20 cellular contexts compared by ENCODE assay signal in the genomic region with DNA sequence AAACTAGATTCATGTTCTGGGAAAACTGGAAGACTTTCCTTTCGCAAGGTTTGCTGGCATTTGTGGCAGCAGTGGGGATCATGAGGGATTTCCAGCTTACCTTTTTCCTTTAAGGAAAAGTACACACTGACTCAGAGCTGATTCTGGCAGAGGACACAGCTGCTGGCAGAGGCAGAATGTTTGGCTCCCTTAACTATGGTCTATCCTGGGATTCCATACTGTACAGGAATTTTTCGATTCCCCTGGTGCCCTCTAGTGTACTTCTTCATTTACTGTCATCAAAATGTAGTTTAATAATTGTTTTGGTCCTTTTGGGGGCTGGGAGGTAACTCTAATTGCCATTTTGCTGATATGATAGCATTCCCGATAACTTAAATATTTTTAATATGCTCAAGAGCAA.
DNase-seq lines count a peak whose midpoint lies in the region; ATAC-seq and TF ChIP-seq lines count a peak whose summit lies in the region.
"Had no signal": no experiment of that assay in that cellular context is flagged by ENCODE, and none has a peak within 500 bp of the region (broad histone marks: within the 10 kb centered on the region; RNA-seq: fewer than 3 reads in every experiment).

No MANE protein-coding gene starts in this region.

- POLR2A ChIA-PET in RWPE1 (lab: Yijun Ruan, JAX; ENCODE audit: low non-redundant PET): no interaction called here

- H3K4me3 ChIP-seq in left lung: no peak overlapping the region
- H3K4me3 ChIP-seq: Peyer's patch had no signal

- no peaks in the 10 kb centered on the region for H3K4me1 ChIP-seq in left lung
- H3K4me1 ChIP-seq: Peyer's patch had no signal

- peak; percentile 1 for DNase-seq in ACHN
- DNase-seq in HT1080 (ENCODE audit: low read depth): peak; percentile 52
- DNase-seq in RWPE1 (ENCODE audit: low spot score): peak; percentile 1
- no peak for DNase-seq in left lung
- no peak for DNase-seq in SK-N-DZ (ENCODE audit: low spot score)
- no peak for DNase-seq in DMS153 (lab: John Stamatoyannopoulos, UW)
- DNase-seq: DMS 273 treated with DMSO at 0.1 percent for 48 hours, GF-D8, H9, KBM-7, NCI-H1417 treated with DMSO at 0.1 percent for 48 hours, NCI-H1930, NCI-H345, NCI-H526 treated with DMSO at 0.1 percent for 48 hours, Peyer's patch, Right ventricle myocardium superior, T-cell had no signal

- CTCF ChIA-PET in RWPE1 (lab: Yijun Ruan, JAX): interaction anchor here (0.6 kb wide), 2 partner anchors 916 to 1366 kb away, joined by 4 to 5 read pairs; no protein-coding TSS in a partner anchor

- peaks cover 0 to 42% of the 10 kb centered on the region in 2 donors for H3K9me3 ChIP-seq in left lung
- H3K9me3 ChIP-seq: Peyer's patch had no signal

- intact Hi-C loops in left lung (cut with DNase I): no loop called here

- H3K27me3 ChIP-seq in left lung: no peaks in the 10 kb centered on the region
- H3K27me3 ChIP-seq: Peyer's patch had no signal

- ATAC-seq in left lung (peak; percentile 41), HG03521 (IDR thresholded peaks at IDR 0.05; ENCODE audit: unreplicated experiment) (no peak)
- ATAC-seq: SK-N-SH treated with all-trans-retinoic acid at 6 μM for 48 hours, T-cell had no signal

- in situ Hi-C loops in ACHN (cut with HindIII; ENCODE audit: low pct_ligation_motif_present, low pct_unique_long_range_greater_than_20kb, low sequenced_read_pairs): no loop called here

- H3K27ac ChIP-seq in RWPE1 (no peak overlapping the region), left lung (no peak overlapping the region)
- H3K27ac ChIP-seq: HL-60, Peyer's patch had no signal

- TF ChIP-seq CTCF in RWPE1 (conservative IDR thresholded peaks at IDR 0.05; ENCODE audit: low read depth) (0 out of 2 replicates have a peak, but pooled peaks have one; percentile 11), left lung (IDR thresholded peaks at IDR 0.05) (no peak)

- no peaks in the 10 kb centered on the region for H3K36me3 ChIP-seq in left lung
- H3K36me3 ChIP-seq: Peyer's patch had no signal

Comparison
In these comparisons a context has a peak if more than half of its experiments do, and no peak if none do; other contexts are left out.
1. DNase-seq: peak in ACHN (single experiment), HT1080 (single experiment) and RWPE1 (single experiment); none in left lung (0 of 2), SK-N-DZ (single experiment) and DMS153 (single experiment).